Comparison of ENCODE assay signal across 20 cellular contexts in genomic region chr12:130506844-130507243, GRCh38.
"Had no signal": no experiment of that assay in that cellular context is flagged by ENCODE, and none has a peak within 500 bp of the region (broad histone marks: within the 10 kb centered on the region; RNA-seq: fewer than 3 reads in every experiment).

No MANE protein-coding gene starts in this region.

- H3K9me3 ChIP-seq: body of pancreas, ovary, psoas muscle, transverse colon, vagina had no signal

- H3K36me3 ChIP-seq: ovary, transverse colon, vagina had no signal

- H3K27me3 ChIP-seq: body of pancreas, ovary, transverse colon, vagina had no signal

- DNase-seq: activated B cell treated with CpG ODN at 0.5 μM for 24 hours; activated CD4-positive, alpha-beta memory T cell treated with anti-CD3 and anti-CD28 coated beads, Interleukin-2, amount 10 ng/mL, durations not matched to agents 7 days and 5 days; activated CD4-positive, alpha-beta T cell treated with anti-CD3 and anti-CD28 coated beads for 4 hours; activated CD8-positive, alpha-beta memory T cell treated with anti-CD3 and anti-CD28 coated beads, Interleukin-2, amount 10 ng/mL, durations not matched to agents 7 days and 5 days; activated naive CD8-positive, alpha-beta T cell treated with anti-CD3 and anti-CD28 coated beads for 36 hours; amygdala; body of pancreas; dorsolateral prefrontal cortex; foreskin fibroblast; left cardiac atrium; natural killer cell; ovary; psoas muscle; right cardiac atrium; stimulated activated naive CD8-positive, alpha-beta T cell treated with anti-CD3 and anti-CD28 coated beads, Interleukin-15, Interleukin-2, amounts not matched to agents 100 U/mL and 50 U/mL, for 24 hours; substantia nigra; transverse colon had no signal

- H3K4me3 ChIP-seq: body of pancreas, dorsolateral prefrontal cortex, ovary, psoas muscle, skin epidermis, transverse colon, vagina had no signal

- ATAC-seq: activated CD8-positive, alpha-beta memory T cell treated with anti-CD3 and anti-CD28 coated beads, Interleukin-2, amount 10 ng/mL, durations not matched to agents 7 days and 5 days; body of pancreas; left cardiac atrium; natural killer cell; psoas muscle; right cardiac atrium; stimulated activated naive CD8-positive, alpha-beta T cell treated with anti-CD3 and anti-CD28 coated beads, Interleukin-15, Interleukin-2, amounts not matched to agents 100 U/mL and 50 U/mL, for 24 hours had no signal

- H3K27ac ChIP-seq: body of pancreas, dorsolateral prefrontal cortex, epithelial cell of prostate, ovary, psoas muscle, skin epidermis, transverse colon, vagina had no signal

- H3K4me1 ChIP-seq: body of pancreas, psoas muscle, transverse colon, vagina had no signal
